ENCODE assay signal across 15 cellular contexts in the genomic region with DNA sequence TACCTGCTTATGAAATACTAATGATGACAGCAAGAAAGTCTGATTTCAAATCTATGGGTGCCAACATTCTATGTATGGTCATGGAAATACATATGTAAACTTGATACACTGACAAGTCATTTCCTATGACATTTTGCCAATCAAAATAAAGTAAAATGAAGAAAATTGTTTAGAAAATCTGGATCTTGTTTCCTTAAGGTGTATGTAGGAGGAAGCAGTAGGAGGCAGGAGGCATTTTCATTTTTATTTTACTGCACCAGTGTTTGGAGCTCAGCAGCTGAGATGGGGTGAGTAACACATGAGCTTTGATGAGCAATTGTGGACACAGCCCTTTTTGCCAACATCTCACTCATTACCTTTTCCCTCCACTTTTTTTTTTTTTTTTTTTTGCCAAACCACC.
DNase-seq lines count a peak whose midpoint lies in the region; ATAC-seq and TF ChIP-seq lines count a peak whose summit lies in the region.
"Had no signal": no experiment of that assay in that cellular context is flagged by ENCODE, and none has a peak within 500 bp of the region (broad histone marks: within the 10 kb centered on the region; RNA-seq: fewer than 3 reads in every experiment).

No MANE protein-coding gene starts in this region.

- ATAC-seq in foreskin keratinocyte (peak; percentile 71), HG02623 (IDR thresholded peaks at IDR 0.05; ENCODE audit: unreplicated experiment) (no peak), HG02884 (IDR thresholded peaks at IDR 0.05; ENCODE audit: unreplicated experiment) (no peak)
- ATAC-seq: activated T-cell treated with anti-CD3 and anti-CD28 coated beads, Interleukin-2, amount 50 U/mL, for 4 hours had no signal

- no peaks in the 10 kb centered on the region for H3K79me2 ChIP-seq in ACC112 (ENCODE audit: control insufficient read depth, insufficient read depth, low read length, unreplicated experiment)

- H3K4me1 ChIP-seq in ACC112 (ENCODE audit: control insufficient read depth, insufficient read depth, low read length, unreplicated experiment) = peaks cover 47% of the 10 kb centered on the region
- H3K4me1 ChIP-seq in foreskin keratinocyte = peaks cover 12% of the 10 kb centered on the region

- peak overlapping the region; percentile 17 for H3K4me3 ChIP-seq in ACC112 (ENCODE audit: low read depth, low read length)

- DNase-seq in HPDE6-E6E7 (ENCODE audit: extremely low spot score) = peak; percentile 45
- peak; percentile 24 for DNase-seq in amniotic stem cell (lab: John Stamatoyannopoulos, UW)
- DNase-seq in foreskin keratinocyte = peak; percentile 25 to 44
- DNase-seq in NCI-H1930 (lab: John Stamatoyannopoulos, UW) = no peak
- DNase-seq in substantia nigra (lab: John Stamatoyannopoulos, UW) = no peak
- DNase-seq: activated CD4-positive, CD25-positive, alpha-beta regulatory T cell; activated T-cell treated with anti-CD3 and anti-CD28 coated beads, Interleukin-2, amount 50 U/mL, for 4 hours; DMS79; NCI-H2081; NK-92 treated with Interleukin-12 subunit alpha and Interleukin-12 subunit beta, amount 100 ng/mL, for 24 hours; nucleus accumbens had no signal

- no peak for TF ChIP-seq CTCF in foreskin keratinocyte (conservative IDR thresholded peaks at IDR 0.05)

- H3K27me3 ChIP-seq in ACC112 (ENCODE audit: insufficient read depth, low read length) (no peaks in the 10 kb centered on the region), foreskin keratinocyte (no peaks in the 10 kb centered on the region)

- no peaks in the 10 kb centered on the region for H3K36me3 ChIP-seq in ACC112 (ENCODE audit: insufficient read depth, low read length)

- H2AFZ ChIP-seq in ACC112 (ENCODE audit: low read length, unreplicated experiment) = no peak overlapping the region

- H3K27ac ChIP-seq in ACC112 (ENCODE audit: low read depth, low read length) (peak overlapping the region; percentile 60), foreskin keratinocyte (no peak overlapping the region), substantia nigra (ENCODE audit: low read depth, low read length, poor library complexity, severe bottlenecking) (no peak overlapping the region)
- H3K27ac ChIP-seq: KMS-11 had no signal

Comparison
In these comparisons a context has a peak if more than half of its experiments do, and no peak if none do; other contexts are left out.
1. DNase-seq: peak in HPDE6-E6E7 (single experiment), amniotic stem cell (single experiment) and foreskin keratinocyte (2 of 2); none in NCI-H1930 (0 of 2) and substantia nigra (0 of 49).